10 cellular contexts compared by ENCODE assay signal in the genomic region with DNA sequence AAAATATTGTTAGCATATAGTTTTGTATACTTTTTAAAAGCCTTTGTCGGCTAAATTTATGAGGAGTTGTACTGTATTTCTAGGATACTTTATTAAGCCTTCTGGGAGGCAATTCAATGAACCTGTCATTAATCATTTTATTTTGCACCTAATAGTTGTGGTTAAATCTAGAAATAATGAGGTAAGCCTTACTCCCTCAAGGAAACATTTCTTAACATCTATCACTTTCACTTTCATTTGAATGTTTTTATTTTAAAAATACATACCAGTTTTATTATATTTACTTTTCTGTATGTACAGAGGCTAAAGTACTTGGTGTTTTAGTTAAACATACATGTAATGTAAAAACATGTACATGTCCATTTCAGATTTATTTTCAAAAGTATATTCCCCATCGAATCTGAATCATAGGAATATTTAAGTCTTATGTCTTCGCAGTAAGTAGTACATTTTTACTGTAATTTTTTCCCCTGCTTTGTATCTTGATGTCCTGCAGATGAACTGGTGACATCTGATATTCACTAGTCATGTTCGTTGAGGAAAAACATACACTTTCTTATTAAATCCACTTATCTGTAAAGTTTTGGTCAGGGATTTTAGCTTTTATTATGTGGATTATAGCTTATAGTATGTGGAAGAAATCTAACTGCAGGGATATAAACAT.
DNase-seq lines count a peak whose midpoint lies in the region; ATAC-seq and TF ChIP-seq lines count a peak whose summit lies in the region.
"Had no signal": no experiment of that assay in that cellular context is flagged by ENCODE, and none has a peak within 500 bp of the region (broad histone marks: within the 10 kb centered on the region; RNA-seq: fewer than 3 reads in every experiment).

No MANE protein-coding gene starts in this region.

- no peaks in the 10 kb centered on the region for H3K9me3 Mint-ChIP-seq in activated T-cell treated with anti-CD3 and anti-CD28 coated beads, Interleukin-2, amount 50 U/mL, for 72 hours
- H3K9me3 Mint-ChIP-seq in activated T-helper 17 cell treated with anti-CD3 and anti-CD28 coated beads, Interleukin-2, amount 50 U/mL, for 72 hours = no peaks in the 10 kb centered on the region
- no peaks in the 10 kb centered on the region for H3K9me3 Mint-ChIP-seq in Caco-2 (ENCODE audit: unreplicated experiment)

- H3K4me1 Mint-ChIP-seq in activated T-cell treated with anti-CD3 and anti-CD28 coated beads, Interleukin-2, amount 50 U/mL, for 72 hours (ENCODE audit: low read depth) = peaks cover 15% of the 10 kb centered on the region
- peaks cover 8% of the 10 kb centered on the region for H3K4me1 Mint-ChIP-seq in activated T-helper 17 cell treated with anti-CD3 and anti-CD28 coated beads, Interleukin-2, amount 50 U/mL, for 72 hours
- H3K4me1 Mint-ChIP-seq in Caco-2 (ENCODE audit: low read depth, unreplicated experiment) = peaks cover 5% of the 10 kb centered on the region

- H3K27ac ChIP-seq in subcutaneous abdominal adipose tissue (ENCODE audit: low read depth, low read length) = peak overlapping the region; percentile 45
- H3K27ac ChIP-seq: C4-2B had no signal

- no peak for TF ChIP-seq CTCF in Caco-2 (IDR thresholded peaks at IDR 0.05; ENCODE audit: insufficient read depth in 1 of 2, low read depth in 1 of 2, low read length in 1 of 2, severe bottlenecking in 1 of 2, unreplicated experiment in 1 of 2)

- peak overlapping the region; percentile 83 for H3K27ac Mint-ChIP-seq in activated T-cell treated with anti-CD3 and anti-CD28 coated beads, Interleukin-2, amount 50 U/mL, for 72 hours
- peak overlapping the region; percentile 65 for H3K27ac Mint-ChIP-seq in activated T-helper 17 cell treated with anti-CD3 and anti-CD28 coated beads, Interleukin-2, amount 50 U/mL, for 72 hours
- H3K27ac Mint-ChIP-seq in Caco-2 (ENCODE audit: unreplicated experiment) = no peak overlapping the region

- H3K36me3 Mint-ChIP-seq in activated T-cell treated with anti-CD3 and anti-CD28 coated beads, Interleukin-2, amount 50 U/mL, for 72 hours (ENCODE audit: insufficient read depth in 2 of 2) = peaks cover 0 to 3% of the 10 kb centered on the region in 2 donors
- no peaks in the 10 kb centered on the region for H3K36me3 Mint-ChIP-seq in activated T-helper 17 cell treated with anti-CD3 and anti-CD28 coated beads, Interleukin-2, amount 50 U/mL, for 72 hours (ENCODE audit: low read depth)
- peaks cover 4% of the 10 kb centered on the region for H3K36me3 Mint-ChIP-seq in Caco-2 (ENCODE audit: insufficient read depth, unreplicated experiment)

- H3K36me3 ChIP-seq in subcutaneous abdominal adipose tissue (ENCODE audit: control insufficient read depth in 5 of 5, insufficient read depth in 5 of 5, low read length in 5 of 5) = peaks cover 0 to 3% (median 0%) of the 10 kb centered on the region in 5 donors
- H3K36me3 ChIP-seq in Caco-2 (ENCODE audit: control insufficient read depth, insufficient read depth, low read length) = no peaks in the 10 kb centered on the region

- H3K9me3 ChIP-seq in subcutaneous abdominal adipose tissue (ENCODE audit: control insufficient read depth in 5 of 5, low read length in 5 of 5) = no peaks in the 10 kb centered on the region
- no peaks in the 10 kb centered on the region; the same call in 1 of the 2 replicates for H3K9me3 ChIP-seq in Caco-2

- CTCF ChIA-PET in Caco-2 (lab: Charles Lee) = no interaction called here

- no TSS peak for BruUV-seq in Caco-2 (replicated peaks; lab: Mats Ljungman, UMichigan)

- peak overlapping the region; percentile 64 to 88 for H3K4me3 Mint-ChIP-seq in activated T-cell treated with anti-CD3 and anti-CD28 coated beads, Interleukin-2, amount 50 U/mL, for 72 hours
- H3K4me3 Mint-ChIP-seq in activated T-helper 17 cell treated with anti-CD3 and anti-CD28 coated beads, Interleukin-2, amount 50 U/mL, for 72 hours = peak overlapping the region; percentile 34
- H3K4me3 Mint-ChIP-seq in Caco-2 (ENCODE audit: unreplicated experiment) = no peak overlapping the region

- H3K27me3 Mint-ChIP-seq in activated T-cell treated with anti-CD3 and anti-CD28 coated beads, Interleukin-2, amount 50 U/mL, for 72 hours (ENCODE audit: low read depth) = no peaks in the 10 kb centered on the region
- H3K27me3 Mint-ChIP-seq in activated T-helper 17 cell treated with anti-CD3 and anti-CD28 coated beads, Interleukin-2, amount 50 U/mL, for 72 hours = no peaks in the 10 kb centered on the region
- no peaks in the 10 kb centered on the region for H3K27me3 Mint-ChIP-seq in Caco-2 (ENCODE audit: insufficient read depth, unreplicated experiment)

- no peak for ATAC-seq in activated T-cell treated with anti-CD3 and anti-CD28 coated beads, Interleukin-2, amount 50 U/mL, for 72 hours (replicated peaks in 1 of 2)
- ATAC-seq in activated T-helper 17 cell treated with anti-CD3 and anti-CD28 coated beads, Interleukin-2, amount 50 U/mL, for 72 hours (replicated peaks) = no peak

- intact Hi-C loops in Caco-2 (cut with micrococcal nuclease; ENCODE audit: unreplicated experiment) = no loop called here

- no peak for DNase-seq in activated T-cell treated with anti-CD3 and anti-CD28 coated beads, Interleukin-2, amount 50 U/mL, for 72 hours
- no peak for DNase-seq in activated T-cell treated with anti-CD3 and anti-CD28 coated beads for 4 hours
- peak; percentile 25 for DNase-seq in kidney tubule cell (ENCODE audit: low spot score)
- no peak for DNase-seq in DMS79 treated with DMSO at 0.1 percent for 48 hours (lab: John Stamatoyannopoulos, UW)
- no peak for DNase-seq in ureter (ENCODE audit: low spot score)
- DNase-seq in Caco-2 = no peak
- DNase-seq: NCI-H1436 treated with DMSO at 0.1 percent for 48 hours had no signal

- POLR2A ChIA-PET in Caco-2 (lab: Charles Lee) = no interaction called here

- H3K9ac ChIP-seq in subcutaneous abdominal adipose tissue (ENCODE audit: low read length in 5 of 5) = peak overlapping the region in 4 of 5 donors; percentile 56 to 64 (median 64)

- H3K4me1 ChIP-seq in subcutaneous abdominal adipose tissue (ENCODE audit: control insufficient read depth in 5 of 5, insufficient read depth in 5 of 5, low read length in 5 of 5) = peaks cover 0 to 12% (median 9%) of the 10 kb centered on the region in 5 donors
- no peaks in the 10 kb centered on the region for H3K4me1 ChIP-seq in Caco-2

- no peaks in the 10 kb centered on the region for H3K27me3 ChIP-seq in subcutaneous abdominal adipose tissue (ENCODE audit: control insufficient read depth in 5 of 5, insufficient read depth in 4 of 5, low read length in 5 of 5)
- no peaks in the 10 kb centered on the region for H3K27me3 ChIP-seq in Caco-2 (replicated peaks; ENCODE audit: control insufficient read depth, insufficient read depth, low read length)

- H3K4me3 ChIP-seq in subcutaneous abdominal adipose tissue (ENCODE audit: low read depth in 1 of 5, low read length in 5 of 5) (peak overlapping the region; percentile 33 to 52 (median 50)), Caco-2 (ENCODE audit: low read depth, low read length) (no peak overlapping the region)
